ENCODE assay signal across 8 cellular contexts in the genomic region with DNA sequence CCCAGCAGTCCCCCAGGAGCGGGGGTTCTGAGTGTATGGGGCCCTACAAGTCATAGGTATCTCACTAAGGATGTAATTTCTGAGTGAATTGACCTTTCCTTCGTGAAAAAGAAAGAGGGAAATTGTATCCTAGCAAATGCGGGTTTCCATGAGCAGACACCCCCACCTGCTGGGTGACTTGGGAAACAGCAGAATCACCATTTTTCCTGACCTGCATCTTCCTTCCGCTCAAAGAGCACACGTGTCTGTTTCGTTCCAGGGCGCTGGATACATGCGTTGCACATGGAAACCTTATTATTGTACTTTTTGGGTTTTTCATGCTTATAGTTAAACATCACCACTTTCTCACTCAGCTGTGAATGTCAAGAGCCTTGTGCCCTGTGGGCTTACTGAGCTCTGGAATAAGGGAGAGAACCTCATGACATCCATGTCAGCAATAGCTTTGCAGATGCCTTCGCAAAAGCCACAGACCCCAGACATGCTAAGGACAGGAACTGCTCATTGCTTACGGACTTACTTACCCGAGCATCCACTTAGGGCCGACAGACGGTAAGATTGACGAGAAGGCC.
DNase-seq lines count a peak whose midpoint lies in the region; ATAC-seq, FAIRE-seq and TF ChIP-seq lines count a peak whose summit lies in the region.

No MANE protein-coding gene starts in this region.

- H3K27me3 ChIP-seq in Panc1 (ENCODE audit: control insufficient read depth, insufficient read depth, low read length) (no peaks in the 10 kb centered on the region), mammary epithelial cell (ENCODE audit: insufficient read depth, low read length) (no peaks in the 10 kb centered on the region), HepG2 (ENCODE audit: control insufficient read depth in 1 of 2, insufficient read depth in 2 of 2, low read length in 2 of 2) (peaks cover 4 to 27% of the 10 kb centered on the region in 2 experiments; a peak in 4 of 5 replicates), thoracic aorta (replicated peaks; ENCODE audit: insufficient read depth) (no peaks in the 10 kb centered on the region)

- H3K4me1 ChIP-seq in Panc1 (ENCODE audit: control insufficient read depth, insufficient read depth, low read length) (peaks cover 17% of the 10 kb centered on the region), mammary epithelial cell (ENCODE audit: insufficient read depth, low read length) (no peaks in the 10 kb centered on the region), HepG2 (ENCODE audit: insufficient read depth, low read length) (peaks cover 10% of the 10 kb centered on the region), thoracic aorta (ENCODE audit: control insufficient read depth in 1 of 2, low read depth in 2 of 2) (peaks cover 0 to 7% of the 10 kb centered on the region in 2 donors)

- TF ChIP-seq CTCF in Panc1 (IDR thresholded peaks at IDR 0.05) (peak; percentile 89), mammary epithelial cell (conservative IDR thresholded peaks at IDR 0.05 in 1 of 2, IDR thresholded peaks at IDR 0.05 in 1 of 2; ENCODE audit: extremely low read depth in 1 of 2, insufficient read depth in 1 of 2, low read depth in 1 of 2, low read length in 2 of 2) (peak; percentile 91 to 93), HepG2 (CRISPR knock-in tag; IDR thresholded peaks at IDR 0.05) (peak; percentile 89), thoracic aorta (IDR thresholded peaks at IDR 0.05) (peak; percentile 63)

- no peak for TF ChIP-seq POLR2A in HepG2 (IDR thresholded peaks at IDR 0.05; ENCODE audit: insufficient read depth in 1 of 2, low read depth in 2 of 2, low read length in 2 of 2)

- H3K4me3 ChIP-seq in Panc1 (ENCODE audit: low read depth in 2 of 2, low read length in 2 of 2): no peak overlapping the region
- H3K4me3 ChIP-seq in mammary epithelial cell (replicated peaks in 1 of 3; ENCODE audit: insufficient read depth in 1 of 3, low read depth in 2 of 3, low read length in 3 of 3): no peak overlapping the region
- H3K4me3 ChIP-seq in HepG2 (replicated peaks in 1 of 3; ENCODE audit: insufficient read depth in 1 of 3, low read depth in 2 of 3, low read length in 3 of 3): no peak overlapping the region
- no peak overlapping the region for H3K4me3 ChIP-seq in thoracic aorta

- intact Hi-C loops in Panc1 (cut with micrococcal nuclease; ENCODE audit: unreplicated experiment) (loop anchor here (5.0 kb wide), 1 partner anchor 1019 kb away; no protein-coding TSS in a partner anchor), mammary epithelial cell (cut with micrococcal nuclease) (loop anchor here (1.0 to 10.0 kb wide), 8 partner anchors 271 to 1370 kb away; no protein-coding TSS in a partner anchor), HepG2 (cut with micrococcal nuclease; ENCODE audit: unreplicated experiment) (loop anchor here (1.0 to 5.0 kb wide), 4 partner anchors 299 to 832 kb away; no protein-coding TSS in a partner anchor)

- H2AFZ ChIP-seq in mammary epithelial cell (ENCODE audit: low read depth, low read length) (peak overlapping the region; percentile 57), HepG2 (ENCODE audit: low read length) (no peak overlapping the region)

- 18% methylated on average over 10 of the region's 14 CpGs for WGBS in mammary epithelial cell (ENCODE audit: low coverage, missing lambda C conversion rate)
- 10% methylated on average over 12 of the region's 14 CpGs for WGBS in HepG2 (ENCODE audit: low lambda C conversion rate)

- DNase-seq in D341Med (ENCODE audit: low spot score) (peak; percentile 63), HT-29 (ENCODE audit: low spot score) (peak; percentile 80), Panc1 (ENCODE audit: low read depth, low spot score) (no peak), mammary epithelial cell (peak; percentile 45), HepG2 (ENCODE audit: low spot score) (peak; percentile 28), thoracic aorta (ENCODE audit: low spot score) (no peak)

- H3K9me3 ChIP-seq in Panc1 (ENCODE audit: control insufficient read depth, insufficient read depth, low read depth, low read length) (no peaks in the 10 kb centered on the region), mammary epithelial cell (replicated peaks; ENCODE audit: insufficient read depth, low read length) (no peaks in the 10 kb centered on the region), HepG2 (ENCODE audit: low read length) (no peaks in the 10 kb centered on the region), thoracic aorta (no peaks in the 10 kb centered on the region)

- TF ChIP-seq RAD21 in HepG2 (CRISPR knock-in tag; IDR thresholded peaks at IDR 0.05): peak; percentile 83

- dilution Hi-C loops in mammary epithelial cell (cut with HindIII; ENCODE audit: low sequenced_read_pairs): no loop called here

- CTCF ChIA-PET in Panc1 (lab: Charles Lee): interaction anchor here (0.9 kb wide), 1 partner anchor 235 kb away, joined by 3 read pairs; no protein-coding TSS in a partner anchor
- CTCF ChIA-PET in mammary epithelial cell (lab: Charles Lee; ENCODE audit: low non-redundant PET): interaction anchor here (0.6 to 0.7 kb wide), 2 partner anchors 96 to 870 kb away, joined by 3 read pairs; no protein-coding TSS in a partner anchor
- CTCF ChIA-PET in HepG2 (lab: Yijun Ruan, JAX; ENCODE audit: low intra/inter-chr PET ratio, low total read pairs): interaction anchor here (1.1 to 2.8 kb wide), 5 partner anchors 686 to 832 kb away, joined by 3 to 32 read pairs (median 5); no protein-coding TSS in a partner anchor

- H3K4me2 ChIP-seq in mammary epithelial cell (ENCODE audit: insufficient read depth, low read depth, low read length) (no peak overlapping the region), HepG2 (ENCODE audit: low read depth, low read length) (no peak overlapping the region)

- H3K36me3 ChIP-seq in Panc1 (ENCODE audit: control insufficient read depth, insufficient read depth, low read length): no peaks in the 10 kb centered on the region
- H3K36me3 ChIP-seq in mammary epithelial cell (ENCODE audit: insufficient read depth, low read length): no peaks in the 10 kb centered on the region
- H3K36me3 ChIP-seq in HepG2 (replicated peaks in 1 of 2; ENCODE audit: control insufficient read depth in 1 of 2, insufficient read depth in 2 of 2, low read length in 2 of 2): no peaks in the 10 kb centered on the region
- H3K36me3 ChIP-seq in thoracic aorta: no peaks in the 10 kb centered on the region

- FAIRE-seq in HepG2 (lab: Jason Lieb, UNC): peak; percentile 84

- POLR2A ChIA-PET in Panc1 (lab: Charles Lee) (interaction anchor here (0.6 kb wide), 2 partner anchors 27 to 524 kb away, joined by 3 read pairs; no protein-coding TSS in a partner anchor), HepG2 (lab: Yijun Ruan, JAX) (no interaction called here)

- in situ Hi-C loops in Panc1 (cut with HindIII; ENCODE audit: low pct_unique_long_range_greater_than_20kb, low sequenced_read_pairs): no loop called here
- in situ Hi-C loops in mammary epithelial cell (cut with MboI; ENCODE audit: low sequenced_read_pairs in 2 of 2): loop anchor here in 1 of 2 donors (10.0 kb wide), 1 partner anchor 831 kb away; no protein-coding TSS in a partner anchor
- in situ Hi-C loops in HepG2 (cut with HindIII; ENCODE audit: extremely low pct_ligation_motif_present, low pct_unique_long_range_greater_than_20kb): loop anchor here (10.0 to 25.0 kb wide), 2 partner anchors 301 to 409 kb away; no protein-coding TSS in a partner anchor

- H4K20me1 ChIP-seq in mammary epithelial cell (ENCODE audit: insufficient read depth, low read length): no peaks in the 10 kb centered on the region
- no peaks in the 10 kb centered on the region; the same call in 1 of the 2 replicates for H4K20me1 ChIP-seq in HepG2 (ENCODE audit: insufficient read depth, low read length)

- H3K79me2 ChIP-seq in mammary epithelial cell (ENCODE audit: insufficient read depth, low read length) (no peaks in the 10 kb centered on the region), HepG2 (ENCODE audit: insufficient read depth, low read length) (no peaks in the 10 kb centered on the region)

- H3K27ac ChIP-seq in Panc1 (ENCODE audit: low read length): peak overlapping the region; percentile 69
- H3K27ac ChIP-seq in mammary epithelial cell (ENCODE audit: insufficient read depth, low read depth, low read length): no peak overlapping the region
- H3K27ac ChIP-seq in HepG2 (ENCODE audit: extremely low read length, insufficient read depth, low read length): no peak overlapping the region
- no peak overlapping the region for H3K27ac ChIP-seq in thoracic aorta

- no TSS peak for BruUV-seq in Panc1 (replicated peaks; lab: Mats Ljungman, UMichigan)
- no TSS peak for BruUV-seq in mammary epithelial cell (replicated peaks; lab: Mats Ljungman, UMichigan)
- no TSS peak for BruUV-seq in HepG2 (replicated peaks; lab: Mats Ljungman, UMichigan)

- TF ChIP-seq EP300 in HepG2 (IDR thresholded peaks at IDR 0.05; ENCODE audit: low read depth in 2 of 2, low read length in 2 of 2): no peak
- TF ChIP-seq EP300 in HepG2 (CRISPR knock-in tag; IDR thresholded peaks at IDR 0.05; ENCODE audit: borderline replicate concordance): no peak

- H3K9ac ChIP-seq in mammary epithelial cell (ENCODE audit: insufficient read depth, low read length) (no peak overlapping the region), HepG2 (ENCODE audit: insufficient read depth, low read depth, low read length) (no peak overlapping the region)

- no peak; the same call in 1 of the 2 replicates for ATAC-seq in Panc1
- ATAC-seq in HepG2: peak; percentile 33; the same call in 2 of the 3 replicates
- ATAC-seq in thoracic aorta (ENCODE audit: insufficient number of reproducible peaks, low FRiP score, low read depth): no peak
- ATAC-seq in HG03280 (IDR thresholded peaks at IDR 0.05; ENCODE audit: unreplicated experiment): no peak
- no peak for ATAC-seq in HG02885 (IDR thresholded peaks at IDR 0.05; ENCODE audit: poor library complexity, unreplicated experiment)

TF ChIP-seq in HepG2, 621 proteins besides CTCF, POLR2A, EP300 and RAD21 (continues in another document):
- TF ChIP-seq ZMYM3 (CRISPR knock-in tag; IDR thresholded peaks at IDR 0.05) (no peak), SIX1 (CRISPR knock-in tag; IDR thresholded peaks at IDR 0.05; ENCODE audit: borderline replicate concordance) (0 out of 2 replicates have a peak, but pooled peaks have one; percentile 41), KLF16 (CRISPR knock-in tag; IDR thresholded peaks at IDR 0.05) (0 out of 4 replicates have a peak, but pooled peaks of 1 of the 2 experiments have one; percentile 26), SP4 (CRISPR knock-in tag; IDR thresholded peaks at IDR 0.05) (no peak), NONO (IDR thresholded peaks at IDR 0.05) (no peak), NONO (CRISPR knock-in tag; conservative IDR thresholded peaks at IDR 0.05) (0 out of 2 replicates have a peak, but pooled peaks have one; percentile 26), XRCC5 (optimal IDR thresholded peaks at IDR 0.05; ENCODE audit: low read length) (peak; percentile 53), AGO1 (IDR thresholded peaks at IDR 0.05; ENCODE audit: low read depth, low read length, poor library complexity, severe bottlenecking) (no peak)

Comparison
In these comparisons a context has a peak if more than half of its experiments do, and no peak if none do; other contexts are left out.
1. DNase-seq: peak in D341Med (single experiment), HT-29 (single experiment), mammary epithelial cell (single experiment) and HepG2 (single experiment); none in Panc1 (single experiment) and thoracic aorta (single experiment).
2. Peak in every context shown above with its lines, with median percentiles within 50 percentile points of each other: CTCF ChIP-seq.